In genomic region chr14:46490150-46490769, GRCh38 we compare ENCODE assay signal across 7 cellular contexts.
DNase-seq lines count a peak whose midpoint lies in the region; ATAC-seq and TF ChIP-seq lines count a peak whose summit lies in the region.

No MANE protein-coding gene starts in this region.

- H3K27me3 Mint-ChIP-seq in activated T-cell treated with anti-CD3 and anti-CD28 coated beads, Interleukin-2, amount 50 U/mL, for 24 hours: no peaks in the 10 kb centered on the region

- DNase-seq in H7: peak; percentile 7
- DNase-seq in MM.1S: peak; percentile 71
- DNase-seq in epithelial cell of prostate (ENCODE audit: low read depth, low spot score): no peak
- DNase-seq in NCI-H2029 treated with DMSO at 0.1 percent for 48 hours (lab: John Stamatoyannopoulos, UW): no peak
- no peak for DNase-seq in stimulated activated CD8-positive, alpha-beta memory T cell treated with anti-CD3 and anti-CD28 coated beads, Interleukin-4, amount 100 ng/mL, for 48 hours
- no peak for DNase-seq in activated T-cell treated with anti-CD3 and anti-CD28 coated beads, Interleukin-2, amount 50 U/mL, for 24 hours

- H3K4me3 ChIP-seq in H7 (ENCODE audit: insufficient read depth, low read depth, low read length): no peak overlapping the region
- H3K4me3 ChIP-seq in MM.1S (ENCODE audit: low read length): peak overlapping the region; percentile 59

- peaks cover 6% of the 10 kb centered on the region for H3F3A ChIP-seq in MM.1S (ENCODE audit: insufficient read depth, low read length)

- no peaks in the 10 kb centered on the region for H3K4me1 ChIP-seq in MM.1S (ENCODE audit: low read length)

- no peaks in the 10 kb centered on the region for H3K9me3 ChIP-seq in MM.1S (replicated peaks; ENCODE audit: insufficient read depth, low read length)

- no peaks in the 10 kb centered on the region for H3K4me1 Mint-ChIP-seq in activated T-cell treated with anti-CD3 and anti-CD28 coated beads, Interleukin-2, amount 50 U/mL, for 24 hours (ENCODE audit: low read depth)

- no peaks in the 10 kb centered on the region for H4K20me1 ChIP-seq in MM.1S (ENCODE audit: insufficient read depth, low read length)

- H3K4me3 Mint-ChIP-seq in activated T-cell treated with anti-CD3 and anti-CD28 coated beads, Interleukin-2, amount 50 U/mL, for 24 hours: no peak overlapping the region

- peak; percentile 94 for ATAC-seq in GM18511 (IDR thresholded peaks at IDR 0.05; ENCODE audit: unreplicated experiment)

- H3K27me3 ChIP-seq in H7 (ENCODE audit: control insufficient read depth, insufficient read depth, low read length): no peaks in the 10 kb centered on the region
- no peaks in the 10 kb centered on the region for H3K27me3 ChIP-seq in MM.1S (replicated peaks; ENCODE audit: insufficient read depth, low read length)

- peak overlapping the region; percentile 23; the same call in 1 of the 2 replicates for H3K9ac ChIP-seq in MM.1S (ENCODE audit: low read length)

- H3K36me3 Mint-ChIP-seq in activated T-cell treated with anti-CD3 and anti-CD28 coated beads, Interleukin-2, amount 50 U/mL, for 24 hours (ENCODE audit: low read depth): no peaks in the 10 kb centered on the region

- H3K36me3 ChIP-seq in H7 (replicated peaks; ENCODE audit: control insufficient read depth, insufficient read depth, low read length) (no peaks in the 10 kb centered on the region), MM.1S (replicated peaks; ENCODE audit: insufficient read depth, low read length) (no peaks in the 10 kb centered on the region)

- peak overlapping the region; percentile 32 for H3K4me2 ChIP-seq in MM.1S (ENCODE audit: low read depth, low read length)

- H3K79me2 ChIP-seq in MM.1S (ENCODE audit: low read length): no peaks in the 10 kb centered on the region

- peak; percentile 56 for TF ChIP-seq CTCF in MM.1S (IDR thresholded peaks at IDR 0.05; ENCODE audit: low read length)

- H3K27ac ChIP-seq in MM.1S (ENCODE audit: low read length) (peak overlapping the region; percentile 69), epithelial cell of prostate (peak overlapping the region; percentile 17)

- no peaks in the 10 kb centered on the region for H3K9me2 ChIP-seq in MM.1S (replicated peaks; ENCODE audit: insufficient read depth, low read length)

- no peak overlapping the region for H3K27ac Mint-ChIP-seq in activated T-cell treated with anti-CD3 and anti-CD28 coated beads, Interleukin-2, amount 50 U/mL, for 24 hours

- peaks cover 20% of the 10 kb centered on the region for H3K9me3 Mint-ChIP-seq in activated T-cell treated with anti-CD3 and anti-CD28 coated beads, Interleukin-2, amount 50 U/mL, for 24 hours

- H2AFZ ChIP-seq in MM.1S (ENCODE audit: low read length): no peak overlapping the region

Comparison
In these comparisons a context has a peak if more than half of its experiments do, and no peak if none do; other contexts are left out.
1. DNase-seq: peak in H7 (single experiment) and MM.1S (single experiment); none in epithelial cell of prostate (single experiment), NCI-H2029 treated with DMSO at 0.1 percent for 48 hours (single experiment), stimulated activated CD8-positive, alpha-beta memory T cell treated with anti-CD3 and anti-CD28 coated beads, Interleukin-4, amount 100 ng/mL, for 48 hours (single experiment) and activated T-cell treated with anti-CD3 and anti-CD28 coated beads, Interleukin-2, amount 50 U/mL, for 24 hours (single experiment).